In genomic region chr1:94821636-94822305, GRCh38 we compare ENCODE assay signal across 12 cellular contexts. TPM values are rescaled to one million over a fixed set of nuclear protein-coding genes. Genes with fewer than 3 reads are reported as not detected.
DNase-seq lines count a peak whose midpoint lies in the region; ATAC-seq, FAIRE-seq and TF ChIP-seq lines count a peak whose summit lies in the region.
"Had no signal": no experiment of that assay in that cellular context is flagged by ENCODE, and none has a peak within 500 bp of the region (broad histone marks: within the 10 kb centered on the region; RNA-seq: fewer than 3 reads in every experiment).

No MANE protein-coding gene starts in this region.

- TF ChIP-seq CTCF in A549 (IDR thresholded peaks at IDR 0.05), result no peak
- no peak for TF ChIP-seq CTCF in HEK293 (tag by site-specific recombination; IDR thresholded peaks at IDR 0.05)
- TF ChIP-seq CTCF in lower lobe of right lung (IDR thresholded peaks at IDR 0.05), result no peak

- H3K4me3 ChIP-seq in A549 (no peak overlapping the region), HEK293 (ENCODE audit: low read depth, low read length) (no peak overlapping the region), lower lobe of right lung (peak overlapping the region; percentile 71)

- WGBS in A549 (ENCODE audit: missing lambda C conversion rate), result 64% methylated on average over 9 of the region's 9 CpGs

- H3K4me3 Mint-ChIP-seq in activated T-helper 17 cell treated with anti-CD3 and anti-CD28 coated beads, Interleukin-2, amount 50 U/mL, for 72 hours, result peak overlapping the region; percentile 53

- H3K27me3 ChIP-seq in lower lobe of right lung (ENCODE audit: low read depth), result peaks cover 9% of the 10 kb centered on the region

- no peaks in the 10 kb centered on the region for H3K9me3 Mint-ChIP-seq in activated T-helper 17 cell treated with anti-CD3 and anti-CD28 coated beads, Interleukin-2, amount 50 U/mL, for 72 hours
- H3K9me3 Mint-ChIP-seq: activated CD4-positive, alpha-beta T cell treated with anti-CD3 and anti-CD28 coated beads, Interleukin-2, amount 10 ng/mL, durations not matched to agents 7 days and 5 days had no signal

- no peaks in the 10 kb centered on the region for H3K36me3 Mint-ChIP-seq in activated T-helper 17 cell treated with anti-CD3 and anti-CD28 coated beads, Interleukin-2, amount 50 U/mL, for 72 hours (ENCODE audit: low read depth)

- peaks cover 11% of the 10 kb centered on the region; the same call in 1 of the 3 replicates for H3K4me1 ChIP-seq in A549
- H3K4me1 ChIP-seq in HEK293 (ENCODE audit: control insufficient read depth, insufficient read depth, low read length), result no peaks in the 10 kb centered on the region
- H3K4me1 ChIP-seq in lower lobe of right lung, result peaks cover 20% of the 10 kb centered on the region

- DNase-seq in A549 (ENCODE audit: low read depth in 1 of 2, low spot score in 1 of 2), result no peak
- no peak for DNase-seq in lower lobe of right lung
- DNase-seq in AG08396 (ENCODE audit: low spot score), result no peak
- no peak for DNase-seq in OCI-M2 (lab: John Stamatoyannopoulos, UW; ENCODE audit: unreplicated experiment)
- no peak for DNase-seq in effector CD8-positive, alpha-beta T cell (lab: John Stamatoyannopoulos, UW)
- DNase-seq: activated CD4-positive, alpha-beta T cell treated with anti-CD3 and anti-CD28 coated beads, Interleukin-2, amount 10 ng/mL, durations not matched to agents 7 days and 5 days; GDM1 had no signal

- H3K4me2 ChIP-seq in A549, result peak overlapping the region; percentile 89

- CTCF ChIA-PET in A549 (lab: Yijun Ruan, JAX) (interaction anchor here (0.9 to 1.8 kb wide), 6 partner anchors 10 to 364 kb away, joined by 3 to 8 read pairs (median 4); no protein-coding TSS in a partner anchor), HEK293 (lab: Yijun Ruan, JAX) (interaction anchor here (1.3 to 2.0 kb wide), 5 partner anchors 15 to 412 kb away, joined by 3 to 9 read pairs (median 5); partner anchors contain the start of gene RWDD3)

- POLR2A ChIA-PET in A549 (lab: Yijun Ruan, JAX) (no interaction called here), HEK293 (lab: Yijun Ruan, JAX) (no interaction called here)

- TF ChIP-seq RAD21 in A549 (conservative IDR thresholded peaks at IDR 0.05 in 1 of 2, IDR thresholded peaks at IDR 0.05 in 1 of 2), result no peak

- intact Hi-C loops in lower lobe of right lung (cut with DNase I), result no loop called here

- TF ChIP-seq EP300 in A549 (IDR thresholded peaks at IDR 0.05), result no peak

- H3K27me3 Mint-ChIP-seq in activated T-helper 17 cell treated with anti-CD3 and anti-CD28 coated beads, Interleukin-2, amount 50 U/mL, for 72 hours, result peaks cover 45% of the 10 kb centered on the region

- H3K4me1 Mint-ChIP-seq in activated T-helper 17 cell treated with anti-CD3 and anti-CD28 coated beads, Interleukin-2, amount 50 U/mL, for 72 hours, result peaks cover 3% of the 10 kb centered on the region

- no peak overlapping the region for H3K27ac Mint-ChIP-seq in activated T-helper 17 cell treated with anti-CD3 and anti-CD28 coated beads, Interleukin-2, amount 50 U/mL, for 72 hours
- H3K27ac Mint-ChIP-seq: activated CD4-positive, alpha-beta T cell treated with anti-CD3 and anti-CD28 coated beads, Interleukin-2, amount 10 ng/mL, durations not matched to agents 7 days and 5 days had no signal

- FAIRE-seq in A549 (lab: Jason Lieb, UNC), result no peak

- no peak for TF ChIP-seq POLR2A in A549 (IDR thresholded peaks at IDR 0.05; ENCODE audit: low read length)

- ATAC-seq in A549 (no peak), lower lobe of right lung (peak in 1 of 2 donors; percentile 1), HG02973 (IDR thresholded peaks at IDR 0.05; ENCODE audit: unreplicated experiment) (no peak)
- no peak for ATAC-seq in activated T-helper 17 cell treated with anti-CD3 and anti-CD28 coated beads, Interleukin-2, amount 50 U/mL, for 72 hours (replicated peaks)

- H3K27ac ChIP-seq in A549 (no peak overlapping the region), HEK293 (ENCODE audit: extremely low read depth, low read depth, low read length) (no peak overlapping the region), lower lobe of right lung (peak overlapping the region; percentile 74)
- H3K27ac ChIP-seq: epithelial cell of prostate had no signal

- H3K36me3 ChIP-seq in HEK293 (ENCODE audit: control insufficient read depth in 2 of 2, insufficient read depth in 1 of 2, low read length in 2 of 2) (no peaks in the 10 kb centered on the region), lower lobe of right lung (no peaks in the 10 kb centered on the region)

- H3K9me3 ChIP-seq in A549 (no peaks in the 10 kb centered on the region), HEK293 (ENCODE audit: control insufficient read depth, insufficient read depth, low read depth, low read length) (no peaks in the 10 kb centered on the region), lower lobe of right lung (no peaks in the 10 kb centered on the region)

TF ChIP-seq in A549, 52 proteins besides CTCF, POLR2A, EP300 and RAD21:
- TF ChIP-seq HOXB5 (CRISPR knock-in tag; IDR thresholded peaks at IDR 0.05) (no peak), ESRRA (IDR thresholded peaks at IDR 0.05; ENCODE audit: borderline replicate concordance, low read length) (no peak), TFCP2L1 (CRISPR knock-in tag; IDR thresholded peaks at IDR 0.05) (no peak), CEBPB (IDR thresholded peaks at IDR 0.05) (no peak), ATOH8 (CRISPR knock-in tag; IDR thresholded peaks at IDR 0.05; ENCODE audit: low read depth) (no peak), MYC (IDR thresholded peaks at IDR 0.05; ENCODE audit: borderline replicate concordance, low read length) (no peak), NFE2L2 (conservative IDR thresholded peaks at IDR 0.05; ENCODE audit: low read length) (no peak), CHD2 (IDR thresholded peaks at IDR 0.05; ENCODE audit: low read length, partially characterized antibody) (no peak), MAZ (IDR thresholded peaks at IDR 0.05; ENCODE audit: borderline replicate concordance, low read depth, low read length) (no peak)
TF ChIP-seq in A549: peak in this region for 0.

TF ChIP-seq in HEK293, 187 proteins besides CTCF, POLR2A, EP300 and RAD21:
- TF ChIP-seq ZNF335 (tag by site-specific recombination; conservative IDR thresholded peaks at IDR 0.05), result peak; percentile 58
- no peak for TF ChIP-seq ZNF121 (tag by site-specific recombination; IDR thresholded peaks at IDR 0.05)
- TF ChIP-seq ZNF426 (tag by site-specific recombination; IDR thresholded peaks at IDR 0.05), result no peak
- no peak for TF ChIP-seq ZXDB (tag by site-specific recombination; IDR thresholded peaks at IDR 0.05)
- no peak for TF ChIP-seq ZNF2 (tag by site-specific recombination; IDR thresholded peaks at IDR 0.05)
- peak; percentile 42 for TF ChIP-seq ZBTB17 (tag by site-specific recombination; IDR thresholded peaks at IDR 0.05)
- no peak for TF ChIP-seq ZBTB7A (tag by site-specific recombination; IDR thresholded peaks at IDR 0.05; ENCODE audit: low read depth)
TF ChIP-seq in HEK293: peak in this region for 2.

RNA-seq across cellular contexts. Expression of gene SLC44A3, which starts 1.6 kb away (rescaled TPM):
- polyA plus RNA-seq in A549 (2011; rRNA removed) (5.4 and 6.5 TPM in 2 replicates), A549 (2017; fragmentation: RNase III; extraction: RNeasy Plus Mini Kit Qiagen cat#74134 plus additional on column Dnase treatment) (1.9 to 2.3 TPM (median 2.2 TPM) in 3 replicates)
- 1.1 and 1.5 TPM in 2 replicates for polyA plus RNA-seq in A549 (2012; cell fraction: cytosol; rRNA removed)
- polyA plus RNA-seq in A549 (2012; cell fraction: nucleus; rRNA removed), result 0.58 and 0.87 TPM in 2 replicates
- 4.5 TPM in 2 replicates for polyA minus RNA-seq in A549 (2011; rRNA and poly(A)+ RNA removed)
- total RNA-seq in activated T-helper 17 cell treated with anti-CD3 and anti-CD28 coated beads, Interleukin-2, amount 50 U/mL, for 72 hours, result under 1 TPM in 1 of 2 donors, not detected in 1; 0.56 TPM
- total RNA-seq in lower lobe of right lung, result 19.3 TPM
- polyA plus RNA-seq: neural cell had no signal

Comparison
In these comparisons a context has a peak if more than half of its experiments do, and no peak if none do; other contexts are left out.
1. RNA of gene SLC44A3, which starts 1.6 kb away (total RNA-seq): 19.3 TPM in lower lobe of right lung (single experiment); 0.56 TPM in activated T-helper 17 cell treated with anti-CD3 and anti-CD28 coated beads, Interleukin-2, amount 50 U/mL, for 72 hours; every median in the first group is over 10 times any median in the second.